ENCODE assay signal across 9 cellular contexts in the genomic region with DNA sequence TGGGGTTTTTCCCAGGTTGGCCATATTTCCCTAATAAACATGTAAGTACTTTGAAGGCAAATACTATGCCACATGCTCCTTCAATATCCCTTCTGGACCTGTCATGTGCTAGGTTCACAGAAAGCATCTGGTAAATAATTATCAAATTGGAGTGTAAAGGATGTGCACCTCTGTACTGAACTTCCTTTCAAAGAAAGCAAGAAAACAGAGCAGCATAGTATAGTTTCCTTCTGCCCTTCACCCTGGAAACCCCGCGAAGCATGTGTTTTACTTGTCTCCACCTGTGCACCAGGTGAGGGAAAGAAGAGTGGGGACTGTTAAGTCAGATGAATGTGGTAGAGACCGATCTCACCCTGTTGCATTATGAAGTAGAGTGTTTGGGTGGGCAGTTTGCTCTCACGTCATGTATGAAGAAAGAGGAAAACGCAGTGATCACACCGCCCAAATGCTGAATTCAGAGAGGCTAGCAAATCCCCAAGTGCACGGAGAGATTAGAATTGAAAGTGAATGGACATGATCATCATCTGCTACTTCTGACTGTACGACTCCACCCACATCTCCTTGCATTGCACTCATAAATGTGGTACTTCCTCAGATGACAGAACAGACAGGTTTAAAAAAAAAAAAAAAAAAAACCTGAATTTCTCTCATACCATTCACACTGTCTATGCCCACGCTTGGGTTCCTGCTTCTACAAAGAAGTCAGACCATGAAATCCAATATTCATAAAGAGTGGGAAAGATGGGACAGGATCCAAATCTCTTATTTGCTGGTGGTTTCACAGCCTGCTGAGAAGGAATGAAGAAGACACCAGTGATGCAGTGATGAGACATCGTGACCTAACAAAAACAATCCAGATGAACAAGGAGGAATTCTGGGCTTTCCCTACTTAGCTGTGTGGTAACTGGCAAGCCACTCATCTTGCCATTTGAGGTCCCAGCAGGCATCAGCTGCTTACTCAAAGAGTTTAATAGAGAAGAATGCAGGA.
DNase-seq lines count a peak whose midpoint lies in the region; TF ChIP-seq lines count a peak whose summit lies in the region.
"Had no signal": no experiment of that assay in that cellular context is flagged by ENCODE, and none has a peak within 500 bp of the region (broad histone marks: within the 10 kb centered on the region; RNA-seq: fewer than 3 reads in every experiment).

No MANE protein-coding gene starts in this region.

- no peaks in the 10 kb centered on the region for H3K9me2 ChIP-seq in GM23248 (ENCODE audit: insufficient read depth)

- H3K4me2 ChIP-seq in GM23248 (ENCODE audit: unreplicated experiment) = peak overlapping the region; percentile 20

- H3K27me3 ChIP-seq in GM23248 (replicated peaks; ENCODE audit: insufficient read depth) = no peaks in the 10 kb centered on the region

- no peak for TF ChIP-seq POLR2A in NB4 (IDR thresholded peaks at IDR 0.05; ENCODE audit: extremely low read depth, insufficient read length)

- no peak for TF ChIP-seq CTCF in NB4 (IDR thresholded peaks at IDR 0.05; ENCODE audit: low read depth, low read length)

- H3K4me1 ChIP-seq in GM23248 (ENCODE audit: insufficient read depth) = no peaks in the 10 kb centered on the region

- H3K9me3 ChIP-seq in GM23248 (ENCODE audit: low read depth) = no peaks in the 10 kb centered on the region

- no peak overlapping the region for H3K27ac ChIP-seq in GM23248

- peak; percentile 21 for DNase-seq in G401 (ENCODE audit: low spot score)
- DNase-seq in GM23248 = peak; percentile 70
- DNase-seq in NB4 (ENCODE audit: low read depth) = peak; percentile 88
- peak; percentile 60 for DNase-seq in inferior parietal cortex (ENCODE audit: extremely low spot score)
- no peak for DNase-seq in NCI-H128 (lab: John Stamatoyannopoulos, UW; ENCODE audit: unreplicated experiment)
- no peak for DNase-seq in A172 (ENCODE audit: low spot score)
- DNase-seq in posterior cingulate gyrus = no peak
- DNase-seq in globus pallidus (ENCODE audit: low spot score) = no peak
- DNase-seq: NCI-H187 treated with DMSO at 0.1 percent for 48 hours had no signal

- in situ Hi-C loops in G401 (cut with HindIII; ENCODE audit: low sequenced_read_pairs) (no loop called here), GM23248 (cut with MboI) (no loop called here)

- intact Hi-C loops in posterior cingulate gyrus (cut with DNase I) = loop anchor here (1.0 kb wide), 1 partner anchor 26 kb away; no protein-coding TSS in a partner anchor

- 24 to 26% methylated on average over 10 of the region's 10 CpGs for whole genome bisulfite sequencing in GM23248 (ENCODE audit: low coverage in 1 of 2, low lambda C conversion rate in 2 of 2, missing lambda C conversion rate in 2 of 2), 2 experiments

- H4K20me1 ChIP-seq in GM23248 (ENCODE audit: insufficient read depth) = no peaks in the 10 kb centered on the region

- H3K79me2 ChIP-seq in GM23248 (ENCODE audit: insufficient read depth) = no peaks in the 10 kb centered on the region

- H2AFZ ChIP-seq in GM23248 = no peak overlapping the region

- H3K36me3 ChIP-seq in GM23248 (ENCODE audit: low read depth) = no peaks in the 10 kb centered on the region

- H3K4me3 ChIP-seq in GM23248 = no peak overlapping the region
- peak overlapping the region; percentile 18 for H3K4me3 ChIP-seq in NB4 (ENCODE audit: low read depth, low read length)

- H3K9ac ChIP-seq in GM23248 = no peak overlapping the region

- no peaks in the 10 kb centered on the region for H3F3A ChIP-seq in GM23248 (ENCODE audit: insufficient read depth)

Comparison
In these comparisons a context has a peak if more than half of its experiments do, and no peak if none do; other contexts are left out.
1. DNase-seq: peak in G401 (single experiment), GM23248 (single experiment), NB4 (single experiment) and inferior parietal cortex (single experiment); none in NCI-H128 (single experiment), A172 (single experiment), posterior cingulate gyrus (0 of 10) and globus pallidus (single experiment).